In genomic region chr2:196422361-196422760, GRCh38 we compare ENCODE assay signal across 25 cellular contexts.
"Had no signal": no experiment of that assay in that cellular context is flagged by ENCODE, and none has a peak within 500 bp of the region (broad histone marks: within the 10 kb centered on the region; RNA-seq: fewer than 3 reads in every experiment).

No MANE protein-coding gene starts in this region.

- H3K27ac ChIP-seq: neural progenitor cell, ovary, parathyroid adenoma, psoas muscle, right lobe of liver, sigmoid colon, stomach, thoracic aorta, thyroid gland, tibial nerve, upper lobe of left lung, vagina had no signal

- H3K36me3 ChIP-seq: neural progenitor cell, ovary, right lobe of liver, sigmoid colon, stomach, thoracic aorta, thyroid gland, tibial nerve, upper lobe of left lung, vagina had no signal

- H3K9me3 ChIP-seq: ovary, psoas muscle, right lobe of liver, sigmoid colon, stomach, thoracic aorta, thyroid gland, tibial nerve, upper lobe of left lung, vagina had no signal

- H3K27me3 ChIP-seq: neural progenitor cell, ovary, right lobe of liver, sigmoid colon, stomach, thyroid gland, tibial nerve, upper lobe of left lung, vagina had no signal

- H3K4me1 ChIP-seq: neural progenitor cell, parathyroid adenoma, psoas muscle, right lobe of liver, sigmoid colon, stomach, thyroid gland, tibial nerve, vagina had no signal

- DNase-seq: natural killer cell; occipital lobe; ovary; posterior cingulate gyrus; psoas muscle; right cardiac atrium; right lobe of liver; sigmoid colon; small intestine; stimulated activated CD4-positive, alpha-beta T cell treated with anti-CD3 and anti-CD28 coated beads, Interleukin-15, amount 100 ng/mL, for 24 hours; stimulated activated CD4-positive, alpha-beta T cell treated with anti-CD3 and anti-CD28 coated beads, Interleukin-2, amount 100 ng/mL, for 24 hours; stimulated activated CD4-positive, alpha-beta T cell treated with anti-CD3 and anti-CD28 coated beads, Interleukin-2, amount 100 ng/mL, for 48 hours; stimulated activated CD4-positive, alpha-beta T cell treated with anti-CD3 and anti-CD28 coated beads, Interleukin-4, amount 100 ng/mL, for 24 hours; stimulated activated naive B cell treated with anti-CD40 and anti-IgM and Interleukin-4, amounts not matched to agents 10 μg/mL and 1 μg/mL and 100 μg/mL, for 72 hours; stimulated activated naive CD4-positive, alpha-beta T cell treated with Interleukin-2 at 50 U/mL for 16 hours; stomach; thyroid gland; trophoblast cell; upper lobe of left lung had no signal

- ATAC-seq: psoas muscle; right cardiac atrium; right lobe of liver; stimulated activated effector memory CD8-positive, alpha-beta T cell treated with anti-CD3 and anti-CD28 coated beads, Interleukin-12 subunit alpha, Interleukin-12 subunit beta, amount 100 ng/mL, for 72 hours; stimulated activated naive B cell treated with anti-CD40 and anti-IgM and Interleukin-4, amounts not matched to agents 10 μg/mL and 1 μg/mL and 100 μg/mL, for 72 hours had no signal

- H3K4me3 ChIP-seq: neural progenitor cell, ovary, psoas muscle, right lobe of liver, sigmoid colon, stomach, thoracic aorta, thyroid gland, tibial nerve, upper lobe of left lung, vagina had no signal
